Comparison of ENCODE assay signal across 12 cellular contexts in the genomic region with DNA sequence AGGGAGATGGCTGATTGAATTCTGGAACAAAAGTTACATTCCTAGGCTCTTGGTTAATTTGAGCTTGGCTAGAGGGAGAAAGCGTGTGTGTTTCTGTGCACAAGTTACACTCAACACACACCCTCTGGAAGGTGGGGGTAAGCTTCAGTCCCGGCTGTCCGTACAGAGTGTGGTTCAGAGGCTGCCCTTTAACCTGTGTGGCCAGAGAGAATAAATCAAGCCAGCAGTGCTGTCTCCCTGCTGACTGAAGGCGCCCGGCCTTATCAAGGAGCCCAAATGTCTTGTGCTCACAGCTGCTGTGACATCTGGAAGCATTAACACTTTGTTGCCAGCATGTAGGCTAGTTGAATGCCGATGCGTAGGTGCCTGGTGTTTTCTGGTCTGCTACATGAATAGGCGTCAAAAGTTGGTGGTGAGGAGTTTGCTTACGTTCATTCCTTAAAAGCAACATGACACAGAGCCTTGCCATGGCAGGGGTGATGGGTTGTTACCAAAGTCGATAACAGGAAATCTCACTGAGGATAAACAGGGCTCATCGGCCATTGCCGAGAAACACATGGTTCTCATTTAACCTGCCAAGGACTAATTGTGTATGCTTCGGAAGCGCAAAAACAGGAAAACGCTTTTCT.
A peak's percentile ranks its signal among the peaks of the same experiment; 100 is the strongest.
DNase-seq lines count a peak whose midpoint lies in the region; ATAC-seq and TF ChIP-seq lines count a peak whose summit lies in the region.
"Had no signal": no experiment of that assay in that cellular context is flagged by ENCODE, and none has a peak within 500 bp of the region (broad histone marks: within the 10 kb centered on the region; RNA-seq: fewer than 3 reads in every experiment).

No MANE protein-coding gene starts in this region.

- peaks cover 13% of the 10 kb centered on the region for H3K27me3 Mint-ChIP-seq in endothelial cell (ENCODE audit: unreplicated experiment)

- DNase-seq in endothelial cell (ENCODE audit: low spot score) (no peak), right lobe of liver (peak in 1 of 3 donors; percentile 58), smooth muscle cell (lab: John Stamatoyannopoulos, UW; ENCODE audit: unreplicated experiment) (no peak), ecto neural progenitor cell (ENCODE audit: low spot score) (no peak)
- DNase-seq in activated CD4-positive, alpha-beta T cell treated with anti-CD3 and anti-CD28 coated beads for 48 hours = no peak
- DNase-seq in stimulated activated CD4-positive, alpha-beta T cell treated with anti-CD3 and anti-CD28 coated beads, Interleukin-15, amount 100 ng/mL, for 24 hours = no peak
- DNase-seq: activated CD4-positive, alpha-beta T cell treated with anti-CD3 and anti-CD28 coated beads, Interleukin-2, amount 10 ng/mL, durations not matched to agents 7 days and 5 days; SHP77 had no signal

- intact Hi-C loops in right lobe of liver (cut with DNase I) = no loop called here

- H3K9me3 Mint-ChIP-seq in endothelial cell (ENCODE audit: unreplicated experiment) = no peaks in the 10 kb centered on the region
- H3K9me3 Mint-ChIP-seq: activated CD4-positive, alpha-beta T cell treated with anti-CD3 and anti-CD28 coated beads, Interleukin-2, amount 10 ng/mL, durations not matched to agents 7 days and 5 days; activated naive CD4-positive, alpha-beta T cell treated with anti-CD3 and anti-CD28 coated beads, Interleukin-2, amount 50 U/mL, for 72 hours had no signal

- no peaks in the 10 kb centered on the region for H3K9me3 ChIP-seq in HUES6 (ENCODE audit: control insufficient read depth, insufficient read depth, low read depth, low read length)
- H3K9me3 ChIP-seq in right lobe of liver = no peaks in the 10 kb centered on the region
- H3K9me3 ChIP-seq in smooth muscle cell (replicated peaks; ENCODE audit: low read depth) = no peaks in the 10 kb centered on the region

- peak overlapping the region; percentile 59 for H3K4me2 ChIP-seq in smooth muscle cell

- H3K4me3 ChIP-seq in HUES6 (ENCODE audit: low read depth, low read length) (no peak overlapping the region), right lobe of liver (no peak overlapping the region), smooth muscle cell (no peak overlapping the region)

- H3K79me2 ChIP-seq in smooth muscle cell (ENCODE audit: low read depth) = no peaks in the 10 kb centered on the region

- ATAC-seq in right lobe of liver = peak; percentile 77 to 88 (median 82)
- no peak for ATAC-seq in GM18868 (IDR thresholded peaks at IDR 0.05; ENCODE audit: unreplicated experiment)
- ATAC-seq: activated naive CD4-positive, alpha-beta T cell treated with anti-CD3 and anti-CD28 coated beads, Interleukin-2, amount 50 U/mL, for 72 hours had no signal

- WGBS in right lobe of liver (ENCODE audit: insufficient coverage, low coverage, low lambda C conversion rate, missing lambda C conversion rate) = 59% methylated on average over 12 of the region's 15 CpGs
- 25% methylated on average over 15 of the region's 15 CpGs for WGBS in smooth muscle cell (ENCODE audit: low lambda C conversion rate)

- H3K4me1 Mint-ChIP-seq in endothelial cell (ENCODE audit: unreplicated experiment) = peaks cover 44% of the 10 kb centered on the region
- H3K4me1 Mint-ChIP-seq: activated CD4-positive, alpha-beta T cell treated with anti-CD3 and anti-CD28 coated beads, Interleukin-2, amount 10 ng/mL, durations not matched to agents 7 days and 5 days had no signal

- H3F3A ChIP-seq in smooth muscle cell (ENCODE audit: low read depth) = peaks cover 12% of the 10 kb centered on the region

- H3K4me3 Mint-ChIP-seq in endothelial cell (ENCODE audit: unreplicated experiment) = no peak overlapping the region
- H3K4me3 Mint-ChIP-seq: activated CD4-positive, alpha-beta T cell treated with anti-CD3 and anti-CD28 coated beads, Interleukin-2, amount 10 ng/mL, durations not matched to agents 7 days and 5 days had no signal

- H3K36me3 ChIP-seq in HUES6 (ENCODE audit: control insufficient read depth, insufficient read depth, low read length) (no peaks in the 10 kb centered on the region), right lobe of liver (no peaks in the 10 kb centered on the region), smooth muscle cell (ENCODE audit: low read depth) (no peaks in the 10 kb centered on the region)

- H4K20me1 ChIP-seq in smooth muscle cell (ENCODE audit: low read depth) = no peaks in the 10 kb centered on the region

- H3K4me1 ChIP-seq in HUES6 (ENCODE audit: control insufficient read depth, insufficient read depth, low read length) (peaks cover 41% of the 10 kb centered on the region), right lobe of liver (peaks cover 0 to 18% (median 0%) of the 10 kb centered on the region in 4 donors), smooth muscle cell (ENCODE audit: low read depth) (peaks cover 9% of the 10 kb centered on the region)

- H3K27ac Mint-ChIP-seq in endothelial cell (ENCODE audit: unreplicated experiment) = peak overlapping the region; percentile 50
- H3K27ac Mint-ChIP-seq: activated CD4-positive, alpha-beta T cell treated with anti-CD3 and anti-CD28 coated beads, Interleukin-2, amount 10 ng/mL, durations not matched to agents 7 days and 5 days; activated naive CD4-positive, alpha-beta T cell treated with anti-CD3 and anti-CD28 coated beads, Interleukin-2, amount 50 U/mL, for 72 hours had no signal

- no peak overlapping the region; the same call in 1 of the 2 replicates for H3K27ac ChIP-seq in HUES6 (ENCODE audit: low read depth, low read length)
- peak overlapping the region; percentile 12 to 27 (median 24) for H3K27ac ChIP-seq in right lobe of liver
- no peak overlapping the region for H3K27ac ChIP-seq in smooth muscle cell (ENCODE audit: low read depth)
- H3K27ac ChIP-seq: C4-2B had no signal

- H3K27me3 ChIP-seq in HUES6 (ENCODE audit: control insufficient read depth, insufficient read depth, low read length) (no peaks in the 10 kb centered on the region), right lobe of liver (no peaks in the 10 kb centered on the region), smooth muscle cell (ENCODE audit: low read depth) (peaks cover 34% of the 10 kb centered on the region)

- TF ChIP-seq CTCF in endothelial cell (IDR thresholded peaks at IDR 0.05; ENCODE audit: unreplicated experiment) (no peak), right lobe of liver (IDR thresholded peaks at IDR 0.05) (no peak), smooth muscle cell (IDR thresholded peaks at IDR 0.05; ENCODE audit: borderline replicate concordance, insufficient read depth, poor library complexity, severe bottlenecking) (no peak)

- H2AFZ ChIP-seq in smooth muscle cell (ENCODE audit: low read depth) = no peak overlapping the region

- peak overlapping the region; percentile 19 for H3K9ac ChIP-seq in HUES6 (ENCODE audit: low read length)
- no peak overlapping the region for H3K9ac ChIP-seq in smooth muscle cell (ENCODE audit: low read depth)

- H3K36me3 Mint-ChIP-seq in endothelial cell (ENCODE audit: low read depth, unreplicated experiment) = peaks cover 50% of the 10 kb centered on the region
- H3K36me3 Mint-ChIP-seq: activated naive CD4-positive, alpha-beta T cell treated with anti-CD3 and anti-CD28 coated beads, Interleukin-2, amount 50 U/mL, for 72 hours had no signal

- TF ChIP-seq POLR2A in right lobe of liver (IDR thresholded peaks at IDR 0.05) = no peak

Comparison
In these comparisons a context has a peak if more than half of its experiments do, and no peak if none do; other contexts are left out.
1. H3K27ac ChIP-seq: peak in right lobe of liver (3 of 3); none in HUES6 (single experiment) and smooth muscle cell (single experiment).